Comparison of ENCODE assay signal across 1 cellular context in genomic region chr2:38627400-38627799, GRCh38.
A peak's percentile ranks its signal among the peaks of the same experiment; 100 is the strongest.
TF ChIP-seq lines count a peak whose summit lies in the region.

No MANE protein-coding gene starts in this region.

TF ChIP-seq in HepG2, 621 proteins besides CTCF, POLR2A, EP300 and RAD21:
- TF ChIP-seq ISL2 (CRISPR knock-in tag; IDR thresholded peaks at IDR 0.05): 0 out of 2 replicates have a peak, but pooled peaks have one; percentile 28
- TF ChIP-seq ZNF546 (CRISPR knock-in tag; conservative IDR thresholded peaks at IDR 0.05): no peak
- no peak for TF ChIP-seq ZNF10 (CRISPR knock-in tag; IDR thresholded peaks at IDR 0.05; ENCODE audit: borderline replicate concordance, low read depth)
- TF ChIP-seq ZNF496 (CRISPR knock-in tag; IDR thresholded peaks at IDR 0.05; ENCODE audit: insufficient replicate concordance): no peak
- TF ChIP-seq PCBP1 (IDR thresholded peaks at IDR 0.05; ENCODE audit: borderline replicate concordance, low read depth, low read length): no peak
- no peak for TF ChIP-seq SOX13 (IDR thresholded peaks at IDR 0.05)
- TF ChIP-seq SOX13 (CRISPR knock-in tag; conservative IDR thresholded peaks at IDR 0.05 in 1 of 2, IDR thresholded peaks at IDR 0.05 in 1 of 2): peak in 1 of 2 experiments; percentile 43; a peak in 1 of 4 replicates
- no peak for TF ChIP-seq ZNF562 (CRISPR knock-in tag; IDR thresholded peaks at IDR 0.05; ENCODE audit: borderline replicate concordance)
- no peak for TF ChIP-seq PREB (CRISPR knock-in tag; IDR thresholded peaks at IDR 0.05)
- TF ChIP-seq ZNF432 (CRISPR knock-in tag; IDR thresholded peaks at IDR 0.05; ENCODE audit: borderline replicate concordance): no peak
- no peak for TF ChIP-seq ZNF639 (CRISPR knock-in tag; conservative IDR thresholded peaks at IDR 0.05)
- no peak for TF ChIP-seq ZNF331 (CRISPR knock-in tag; IDR thresholded peaks at IDR 0.05)
- TF ChIP-seq JARID2 (CRISPR knock-in tag; IDR thresholded peaks at IDR 0.05; ENCODE audit: insufficient replicate concordance): no peak
- peak; percentile 82 for TF ChIP-seq BCL6 (CRISPR knock-in tag; IDR thresholded peaks at IDR 0.05)
- no peak for TF ChIP-seq MAFG (CRISPR knock-in tag; IDR thresholded peaks at IDR 0.05)
- TF ChIP-seq HNRNPH1 (optimal IDR thresholded peaks at IDR 0.05; ENCODE audit: low read depth, low read length): no peak
- TF ChIP-seq ZNF574 (CRISPR knock-in tag; IDR thresholded peaks at IDR 0.05): no peak
- no peak for TF ChIP-seq NFYB (CRISPR knock-in tag; IDR thresholded peaks at IDR 0.05)
- TF ChIP-seq ZC3H4 (CRISPR knock-in tag; IDR thresholded peaks at IDR 0.05; ENCODE audit: borderline replicate concordance): no peak
- no peak for TF ChIP-seq U2AF2 (IDR thresholded peaks at IDR 0.05; ENCODE audit: low read depth, low read length)
- no peak for TF ChIP-seq ZNF605 (CRISPR knock-in tag; IDR thresholded peaks at IDR 0.05)
- TF ChIP-seq ARID3A (IDR thresholded peaks at IDR 0.05; ENCODE audit: low read depth, low read length): peak; percentile 19; the same call in 1 of the 2 replicates
- peak; percentile 89 for TF ChIP-seq ZNF652 (CRISPR knock-in tag; IDR thresholded peaks at IDR 0.05; ENCODE audit: borderline replicate concordance, low read depth)
